ENCODE assay signal across 7 cellular contexts in the genomic region with DNA sequence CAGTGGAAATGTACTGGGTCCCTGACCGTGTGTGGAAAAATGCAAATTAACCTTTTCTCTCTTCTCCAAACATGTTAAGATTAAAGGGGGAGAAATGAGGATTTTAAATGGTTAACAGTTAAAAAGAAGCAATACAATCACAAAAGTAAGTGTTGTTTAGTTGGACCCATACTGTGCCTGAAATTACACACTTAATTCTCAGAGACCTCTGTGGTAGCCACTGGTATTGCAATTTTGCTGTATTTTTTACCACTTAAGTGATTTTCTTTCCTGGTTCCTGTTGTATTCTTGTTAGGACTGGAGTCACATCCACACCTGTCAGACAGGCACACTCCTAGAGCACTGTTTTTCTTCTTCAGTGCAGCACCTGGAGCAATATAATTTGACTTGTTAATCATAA.
A peak's percentile ranks its signal among the peaks of the same experiment; 100 is the strongest.
DNase-seq lines count a peak whose midpoint lies in the region; ATAC-seq and TF ChIP-seq lines count a peak whose summit lies in the region.

No MANE protein-coding gene starts in this region.

- H3K4me3 Mint-ChIP-seq in nephron: no peak overlapping the region

- in situ Hi-C loops in SK-MEL-5 (cut with HindIII; ENCODE audit: low pct_unique_long_range_greater_than_20kb, low sequenced_read_pairs): no loop called here

- no peaks in the 10 kb centered on the region for H3K9me3 Mint-ChIP-seq in nephron
- no peaks in the 10 kb centered on the region for H3K9me3 Mint-ChIP-seq in activated naive CD4-positive, alpha-beta T cell treated with anti-CD3 and anti-CD28 coated beads, Interleukin-2, amount 50 U/mL, for 72 hours

- no peaks in the 10 kb centered on the region for H3K4me1 Mint-ChIP-seq in nephron

- TF ChIP-seq CTCF in nephron (IDR thresholded peaks at IDR 0.05; ENCODE audit: unreplicated experiment in 3 of 3): peak; percentile 20 to 38 (median 32)

- DNase-seq in SK-MEL-5 (ENCODE audit: low read depth, low spot score): peak; percentile 20
- DNase-seq in activated naive CD4-positive, alpha-beta T cell treated with anti-CD3 and anti-CD28 coated beads, Interleukin-2, amount 50 U/mL, for 72 hours (ENCODE audit: low spot score in 2 of 2): no peak
- no peak for DNase-seq in left cardiac atrium
- DNase-seq in activated CD4-positive, alpha-beta T cell treated with anti-CD3 and anti-CD28 coated beads for 4 hours: no peak

- intact Hi-C loops in left cardiac atrium (cut with DNase I): no loop called here

- peaks cover 5% of the 10 kb centered on the region for H3K27me3 Mint-ChIP-seq in nephron (ENCODE audit: low read depth)

- H3K36me3 Mint-ChIP-seq in nephron (ENCODE audit: low read depth): no peaks in the 10 kb centered on the region
- H3K36me3 Mint-ChIP-seq in activated naive CD4-positive, alpha-beta T cell treated with anti-CD3 and anti-CD28 coated beads, Interleukin-2, amount 50 U/mL, for 72 hours: no peaks in the 10 kb centered on the region

- H3K27ac Mint-ChIP-seq in nephron: no peak overlapping the region
- no peak overlapping the region for H3K27ac Mint-ChIP-seq in activated naive CD4-positive, alpha-beta T cell treated with anti-CD3 and anti-CD28 coated beads, Interleukin-2, amount 50 U/mL, for 72 hours

- ATAC-seq in GM18858 (IDR thresholded peaks at IDR 0.05; ENCODE audit: unreplicated experiment) (peak; percentile 70), HG02798 (IDR thresholded peaks at IDR 0.05; ENCODE audit: poor library complexity, unreplicated experiment) (peak; percentile 73), left cardiac atrium (no peak)
- ATAC-seq in activated naive CD4-positive, alpha-beta T cell treated with anti-CD3 and anti-CD28 coated beads, Interleukin-2, amount 50 U/mL, for 72 hours: no peak

Comparison
In these comparisons a context has a peak if more than half of its experiments do, and no peak if none do; other contexts are left out.
1. ATAC-seq: peak in GM18858 (single experiment) and HG02798 (single experiment); none in activated naive CD4-positive, alpha-beta T cell treated with anti-CD3 and anti-CD28 coated beads, Interleukin-2, amount 50 U/mL, for 72 hours (0 of 2) and left cardiac atrium (0 of 2).